ENCODE assay signal across 6 cellular contexts in the genomic region with DNA sequence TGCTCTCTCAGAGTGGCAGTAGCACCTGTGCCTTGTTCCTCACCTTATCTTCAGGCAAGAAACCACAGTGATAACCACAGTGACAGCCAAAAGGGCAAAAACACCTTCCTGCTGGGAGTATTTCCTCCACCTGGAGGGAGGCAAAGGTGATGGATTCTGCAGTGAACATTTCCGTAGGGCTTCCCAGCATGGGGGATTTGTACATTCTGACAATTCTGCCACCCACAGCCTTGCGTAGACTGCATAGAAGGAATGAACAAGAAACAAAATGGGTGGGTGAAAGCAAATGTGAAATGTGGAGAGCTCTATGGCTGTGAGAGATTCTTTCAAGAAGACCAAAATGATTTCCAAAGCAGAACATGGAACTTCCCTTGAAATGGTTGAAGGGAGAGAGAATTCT.
"Had no signal": no experiment of that assay in that cellular context is flagged by ENCODE, and none has a peak within 500 bp of the region (broad histone marks: within the 10 kb centered on the region; RNA-seq: fewer than 3 reads in every experiment).

No MANE protein-coding gene starts in this region.

- H3K4me3 Mint-ChIP-seq: GM23338, HFFc6, IgD-negative memory B cell had no signal

- H3K4me3 ChIP-seq: GM23338, HAP-1 had no signal

- H3K9me3 Mint-ChIP-seq: HFFc6 had no signal

- H3K36me3 Mint-ChIP-seq: IgD-negative memory B cell had no signal

- H3K4me1 Mint-ChIP-seq: IgD-negative memory B cell had no signal

- H3K27ac ChIP-seq: HL-60 had no signal

- H3K27ac Mint-ChIP-seq: HFFc6 had no signal

- DNase-seq: HFFc6, KBM-7 had no signal
